In the genomic region with DNA sequence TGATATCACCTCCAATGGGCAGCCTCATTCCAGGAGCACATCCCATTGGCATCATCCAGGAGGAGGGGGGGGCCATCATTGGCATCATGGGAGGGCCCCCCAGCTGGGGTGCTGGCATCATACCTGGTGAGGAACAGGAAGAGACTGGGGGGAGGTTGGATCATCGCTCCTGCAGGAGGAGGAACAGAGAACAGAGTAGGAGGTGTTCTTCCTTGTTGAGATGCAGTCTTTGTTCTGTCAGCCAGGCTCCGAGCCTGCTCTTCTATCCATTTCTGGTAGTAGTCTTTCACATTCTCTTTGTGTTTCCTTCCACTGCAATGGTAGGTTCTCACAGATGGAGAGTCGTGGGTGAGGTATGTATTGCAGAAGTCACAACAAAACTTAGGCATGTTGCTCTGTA, we compare ENCODE assay signal across 27 cellular contexts. TPM values are rescaled to one million over a fixed set of nuclear protein-coding genes. Genes with fewer than 3 reads are reported as not detected.
"Had no signal": no experiment of that assay in that cellular context is flagged by ENCODE, and none has a peak within 500 bp of the region (broad histone marks: within the 10 kb centered on the region; RNA-seq: fewer than 3 reads in every experiment).

No MANE protein-coding gene starts in this region.

- DNase-seq: naive thymus-derived CD4-positive, alpha-beta T cell; natural killer cell; occipital lobe; ovary; posterior cingulate gyrus; psoas muscle; right cardiac atrium; right lobe of liver; sigmoid colon; small intestine; stimulated activated CD4-positive, alpha-beta T cell treated with anti-CD3 and anti-CD28 coated beads, Interleukin-15, amount 100 ng/mL, for 24 hours; stimulated activated CD4-positive, alpha-beta T cell treated with anti-CD3 and anti-CD28 coated beads, Interleukin-2, amount 100 ng/mL, for 24 hours; stimulated activated CD4-positive, alpha-beta T cell treated with anti-CD3 and anti-CD28 coated beads, Interleukin-2, amount 100 ng/mL, for 48 hours; stimulated activated CD4-positive, alpha-beta T cell treated with anti-CD3 and anti-CD28 coated beads, Interleukin-4, amount 100 ng/mL, for 24 hours; stimulated activated naive CD4-positive, alpha-beta T cell; stimulated activated naive CD8-positive, alpha-beta T cell treated with anti-CD3 and anti-CD28 coated beads, Interleukin-15, amount 100 ng/mL, for 72 hours; stimulated activated naive CD8-positive, alpha-beta T cell treated with anti-CD3 and anti-CD28 coated beads, Interleukin-15, Interleukin-2, amounts not matched to agents 100 U/mL and 50 U/mL, for 24 hours; substantia nigra; thyroid gland; trophoblast cell; upper lobe of left lung; uterus had no signal

- FAIRE-seq: small intestine had no signal

- H3K27ac ChIP-seq: neural progenitor cell, ovary, parathyroid adenoma, psoas muscle, right lobe of liver, sigmoid colon, thoracic aorta, thyroid gland, tibial nerve, upper lobe of left lung, uterus had no signal

RNA-seq across cellular contexts. Expression of gene ERICH6, which starts 16.7 kb away (rescaled TPM):
- polyA plus RNA-seq: naive thymus-derived CD4-positive, alpha-beta T cell; neural cell; psoas muscle; right cardiac atrium; sigmoid colon; small intestine had no signal
